ENCODE assay signal across 3 cellular contexts in the genomic region with DNA sequence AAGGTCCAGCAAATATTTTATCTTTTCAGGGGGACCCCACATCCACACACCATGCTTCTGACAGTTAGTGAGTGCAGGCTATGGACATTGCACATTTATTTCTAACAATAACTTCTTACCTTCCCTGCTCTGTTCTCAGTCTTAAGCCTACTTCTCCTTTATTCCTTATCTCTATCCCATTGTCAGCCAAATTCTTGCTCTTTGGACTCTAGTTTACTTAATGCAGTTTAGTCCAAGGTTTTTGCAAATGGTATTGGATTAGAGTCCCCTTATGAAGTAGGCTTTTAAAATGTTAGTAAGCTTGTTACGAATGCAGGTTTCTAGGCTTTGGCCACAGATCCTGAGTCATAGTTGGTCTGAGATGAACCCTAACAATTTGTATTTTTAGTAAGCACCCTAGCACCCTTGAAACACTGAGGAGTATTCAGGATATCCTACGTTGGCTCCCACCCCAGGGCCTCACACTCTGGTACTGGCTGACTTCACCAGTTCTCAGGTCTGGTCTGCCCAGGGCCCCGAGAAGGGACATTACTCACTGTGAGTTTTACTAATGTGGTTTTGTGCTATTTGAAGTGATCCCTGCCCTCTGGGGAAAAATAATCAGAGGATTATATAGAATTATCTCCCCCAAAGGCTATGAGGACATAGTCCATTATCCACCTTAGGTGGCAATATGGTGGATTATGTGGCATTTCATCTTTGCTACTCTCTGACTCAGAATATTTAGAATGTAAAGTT.
TF ChIP-seq lines count a peak whose summit lies in the region.

No MANE protein-coding gene starts in this region.

TF ChIP-seq in A549, 52 proteins besides CTCF, POLR2A, EP300 and RAD21:
- TF ChIP-seq CHD2 (IDR thresholded peaks at IDR 0.05; ENCODE audit: low read length, partially characterized antibody) (no peak), GATA3 (IDR thresholded peaks at IDR 0.05; ENCODE audit: borderline replicate concordance) (no peak), RCOR1 (IDR thresholded peaks at IDR 0.05; ENCODE audit: low read depth, low read length) (no peak), JUNB (IDR thresholded peaks at IDR 0.05) (0 out of 2 replicates have a peak, but pooled peaks have one; percentile 26)
- TF ChIP-seq, protein P1, sequence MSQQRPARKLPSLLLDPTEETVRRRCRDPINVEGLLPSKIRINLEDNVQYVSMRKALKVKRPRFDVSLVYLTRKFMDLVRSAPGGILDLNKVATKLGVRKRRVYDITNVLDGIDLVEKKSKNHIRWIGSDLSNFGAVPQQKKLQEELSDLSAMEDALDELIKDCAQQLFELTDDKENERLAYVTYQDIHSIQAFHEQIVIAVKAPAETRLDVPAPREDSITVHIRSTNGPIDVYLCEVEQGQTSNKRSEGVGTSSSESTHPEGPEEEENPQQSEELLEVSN (IDR thresholded peaks at IDR 0.05; ENCODE audit: borderline replicate concordance, low read depth), result no peak
- TF ChIP-seq, protein P2, sequence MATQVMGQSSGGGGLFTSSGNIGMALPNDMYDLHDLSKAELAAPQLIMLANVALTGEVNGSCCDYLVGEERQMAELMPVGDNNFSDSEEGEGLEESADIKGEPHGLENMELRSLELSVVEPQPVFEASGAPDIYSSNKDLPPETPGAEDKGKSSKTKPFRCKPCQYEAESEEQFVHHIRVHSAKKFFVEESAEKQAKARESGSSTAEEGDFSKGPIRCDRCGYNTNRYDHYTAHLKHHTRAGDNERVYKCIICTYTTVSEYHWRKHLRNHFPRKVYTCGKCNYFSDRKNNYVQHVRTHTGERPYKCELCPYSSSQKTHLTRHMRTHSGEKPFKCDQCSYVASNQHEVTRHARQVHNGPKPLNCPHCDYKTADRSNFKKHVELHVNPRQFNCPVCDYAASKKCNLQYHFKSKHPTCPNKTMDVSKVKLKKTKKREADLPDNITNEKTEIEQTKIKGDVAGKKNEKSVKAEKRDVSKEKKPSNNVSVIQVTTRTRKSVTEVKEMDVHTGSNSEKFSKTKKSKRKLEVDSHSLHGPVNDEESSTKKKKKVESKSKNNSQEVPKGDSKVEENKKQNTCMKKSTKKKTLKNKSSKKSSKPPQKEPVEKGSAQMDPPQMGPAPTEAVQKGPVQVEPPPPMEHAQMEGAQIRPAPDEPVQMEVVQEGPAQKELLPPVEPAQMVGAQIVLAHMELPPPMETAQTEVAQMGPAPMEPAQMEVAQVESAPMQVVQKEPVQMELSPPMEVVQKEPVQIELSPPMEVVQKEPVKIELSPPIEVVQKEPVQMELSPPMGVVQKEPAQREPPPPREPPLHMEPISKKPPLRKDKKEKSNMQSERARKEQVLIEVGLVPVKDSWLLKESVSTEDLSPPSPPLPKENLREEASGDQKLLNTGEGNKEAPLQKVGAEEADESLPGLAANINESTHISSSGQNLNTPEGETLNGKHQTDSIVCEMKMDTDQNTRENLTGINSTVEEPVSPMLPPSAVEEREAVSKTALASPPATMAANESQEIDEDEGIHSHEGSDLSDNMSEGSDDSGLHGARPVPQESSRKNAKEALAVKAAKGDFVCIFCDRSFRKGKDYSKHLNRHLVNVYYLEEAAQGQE (IDR thresholded peaks at IDR 0.05), result no peak

TF ChIP-seq in IMR-90, 13 proteins besides CTCF, POLR2A, EP300 and RAD21:
- TF ChIP-seq CEBPB (IDR thresholded peaks at IDR 0.05; ENCODE audit: low read depth, low read length) (0 out of 2 replicates have a peak, but pooled peaks have one; percentile 4), MAFK (IDR thresholded peaks at IDR 0.05; ENCODE audit: low read depth, low read length) (no peak)

TF ChIP-seq in WTC11, 78 proteins besides CTCF, POLR2A, EP300 and RAD21:
- TF ChIP-seq, protein P3, sequence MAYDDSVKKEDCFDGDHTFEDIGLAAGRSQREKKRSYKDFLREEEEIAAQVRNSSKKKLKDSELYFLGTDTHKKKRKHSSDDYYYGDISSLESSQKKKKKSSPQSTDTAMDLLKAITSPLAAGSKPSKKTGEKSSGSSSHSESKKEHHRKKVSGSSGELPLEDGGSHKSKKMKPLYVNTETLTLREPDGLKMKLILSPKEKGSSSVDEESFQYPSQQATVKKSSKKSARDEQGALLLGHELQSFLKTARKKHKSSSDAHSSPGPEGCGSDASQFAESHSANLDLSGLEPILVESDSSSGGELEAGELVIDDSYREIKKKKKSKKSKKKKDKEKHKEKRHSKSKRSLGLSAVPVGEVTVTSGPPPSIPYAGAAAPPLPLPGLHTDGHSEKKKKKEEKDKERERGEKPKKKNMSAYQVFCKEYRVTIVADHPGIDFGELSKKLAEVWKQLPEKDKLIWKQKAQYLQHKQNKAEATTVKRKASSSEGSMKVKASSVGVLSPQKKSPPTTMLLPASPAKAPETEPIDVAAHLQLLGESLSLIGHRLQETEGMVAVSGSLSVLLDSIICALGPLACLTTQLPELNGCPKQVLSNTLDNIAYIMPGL (CRISPR knock-in tag; IDR thresholded peaks at IDR 0.05), result no peak
- TF ChIP-seq, protein P4, sequence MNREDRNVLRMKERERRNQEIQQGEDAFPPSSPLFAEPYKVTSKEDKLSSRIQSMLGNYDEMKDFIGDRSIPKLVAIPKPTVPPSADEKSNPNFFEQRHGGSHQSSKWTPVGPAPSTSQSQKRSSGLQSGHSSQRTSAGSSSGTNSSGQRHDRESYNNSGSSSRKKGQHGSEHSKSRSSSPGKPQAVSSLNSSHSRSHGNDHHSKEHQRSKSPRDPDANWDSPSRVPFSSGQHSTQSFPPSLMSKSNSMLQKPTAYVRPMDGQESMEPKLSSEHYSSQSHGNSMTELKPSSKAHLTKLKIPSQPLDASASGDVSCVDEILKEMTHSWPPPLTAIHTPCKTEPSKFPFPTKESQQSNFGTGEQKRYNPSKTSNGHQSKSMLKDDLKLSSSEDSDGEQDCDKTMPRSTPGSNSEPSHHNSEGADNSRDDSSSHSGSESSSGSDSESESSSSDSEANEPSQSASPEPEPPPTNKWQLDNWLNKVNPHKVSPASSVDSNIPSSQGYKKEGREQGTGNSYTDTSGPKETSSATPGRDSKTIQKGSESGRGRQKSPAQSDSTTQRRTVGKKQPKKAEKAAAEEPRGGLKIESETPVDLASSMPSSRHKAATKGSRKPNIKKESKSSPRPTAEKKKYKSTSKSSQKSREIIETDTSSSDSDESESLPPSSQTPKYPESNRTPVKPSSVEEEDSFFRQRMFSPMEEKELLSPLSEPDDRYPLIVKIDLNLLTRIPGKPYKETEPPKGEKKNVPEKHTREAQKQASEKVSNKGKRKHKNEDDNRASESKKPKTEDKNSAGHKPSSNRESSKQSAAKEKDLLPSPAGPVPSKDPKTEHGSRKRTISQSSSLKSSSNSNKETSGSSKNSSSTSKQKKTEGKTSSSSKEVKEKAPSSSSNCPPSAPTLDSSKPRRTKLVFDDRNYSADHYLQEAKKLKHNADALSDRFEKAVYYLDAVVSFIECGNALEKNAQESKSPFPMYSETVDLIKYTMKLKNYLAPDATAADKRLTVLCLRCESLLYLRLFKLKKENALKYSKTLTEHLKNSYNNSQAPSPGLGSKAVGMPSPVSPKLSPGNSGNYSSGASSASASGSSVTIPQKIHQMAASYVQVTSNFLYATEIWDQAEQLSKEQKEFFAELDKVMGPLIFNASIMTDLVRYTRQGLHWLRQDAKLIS (CRISPR knock-in tag; IDR thresholded peaks at IDR 0.05; ENCODE audit: borderline replicate concordance), result no peak
- TF ChIP-seq, protein P5, sequence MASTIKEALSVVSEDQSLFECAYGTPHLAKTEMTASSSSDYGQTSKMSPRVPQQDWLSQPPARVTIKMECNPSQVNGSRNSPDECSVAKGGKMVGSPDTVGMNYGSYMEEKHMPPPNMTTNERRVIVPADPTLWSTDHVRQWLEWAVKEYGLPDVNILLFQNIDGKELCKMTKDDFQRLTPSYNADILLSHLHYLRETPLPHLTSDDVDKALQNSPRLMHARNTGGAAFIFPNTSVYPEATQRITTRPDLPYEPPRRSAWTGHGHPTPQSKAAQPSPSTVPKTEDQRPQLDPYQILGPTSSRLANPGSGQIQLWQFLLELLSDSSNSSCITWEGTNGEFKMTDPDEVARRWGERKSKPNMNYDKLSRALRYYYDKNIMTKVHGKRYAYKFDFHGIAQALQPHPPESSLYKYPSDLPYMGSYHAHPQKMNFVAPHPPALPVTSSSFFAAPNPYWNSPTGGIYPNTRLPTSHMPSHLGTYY (CRISPR knock-in tag; IDR thresholded peaks at IDR 0.05), result no peak
- TF ChIP-seq MYBL2 (CRISPR knock-in tag; IDR thresholded peaks at IDR 0.05) (no peak), ETV6 (CRISPR knock-in tag; IDR thresholded peaks at IDR 0.05) (no peak), ZNF423 (CRISPR knock-in tag; IDR thresholded peaks at IDR 0.05) (no peak), TEAD1 (CRISPR knock-in tag; IDR thresholded peaks at IDR 0.05) (no peak), NR3C1 (CRISPR knock-in tag; conservative IDR thresholded peaks at IDR 0.05; ENCODE audit: low read depth) (no peak), ATF1 (CRISPR knock-in tag; IDR thresholded peaks at IDR 0.05) (no peak), HMGA2 (CRISPR knock-in tag; IDR thresholded peaks at IDR 0.05) (no peak), GRHL2 (CRISPR knock-in tag; IDR thresholded peaks at IDR 0.05; ENCODE audit: insufficient replicate concordance, severe bottlenecking) (no peak)
- TF ChIP-seq, protein P6, sequence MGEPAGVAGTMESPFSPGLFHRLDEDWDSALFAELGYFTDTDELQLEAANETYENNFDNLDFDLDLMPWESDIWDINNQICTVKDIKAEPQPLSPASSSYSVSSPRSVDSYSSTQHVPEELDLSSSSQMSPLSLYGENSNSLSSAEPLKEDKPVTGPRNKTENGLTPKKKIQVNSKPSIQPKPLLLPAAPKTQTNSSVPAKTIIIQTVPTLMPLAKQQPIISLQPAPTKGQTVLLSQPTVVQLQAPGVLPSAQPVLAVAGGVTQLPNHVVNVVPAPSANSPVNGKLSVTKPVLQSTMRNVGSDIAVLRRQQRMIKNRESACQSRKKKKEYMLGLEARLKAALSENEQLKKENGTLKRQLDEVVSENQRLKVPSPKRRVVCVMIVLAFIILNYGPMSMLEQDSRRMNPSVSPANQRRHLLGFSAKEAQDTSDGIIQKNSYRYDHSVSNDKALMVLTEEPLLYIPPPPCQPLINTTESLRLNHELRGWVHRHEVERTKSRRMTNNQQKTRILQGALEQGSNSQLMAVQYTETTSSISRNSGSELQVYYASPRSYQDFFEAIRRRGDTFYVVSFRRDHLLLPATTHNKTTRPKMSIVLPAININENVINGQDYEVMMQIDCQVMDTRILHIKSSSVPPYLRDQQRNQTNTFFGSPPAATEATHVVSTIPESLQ (CRISPR knock-in tag; IDR thresholded peaks at IDR 0.05), result no peak
- TF ChIP-seq, protein P7, sequence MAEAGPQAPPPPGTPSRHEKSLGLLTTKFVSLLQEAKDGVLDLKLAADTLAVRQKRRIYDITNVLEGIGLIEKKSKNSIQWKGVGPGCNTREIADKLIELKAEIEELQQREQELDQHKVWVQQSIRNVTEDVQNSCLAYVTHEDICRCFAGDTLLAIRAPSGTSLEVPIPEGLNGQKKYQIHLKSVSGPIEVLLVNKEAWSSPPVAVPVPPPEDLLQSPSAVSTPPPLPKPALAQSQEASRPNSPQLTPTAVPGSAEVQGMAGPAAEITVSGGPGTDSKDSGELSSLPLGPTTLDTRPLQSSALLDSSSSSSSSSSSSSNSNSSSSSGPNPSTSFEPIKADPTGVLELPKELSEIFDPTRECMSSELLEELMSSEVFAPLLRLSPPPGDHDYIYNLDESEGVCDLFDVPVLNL (CRISPR knock-in tag; IDR thresholded peaks at IDR 0.05; ENCODE audit: borderline replicate concordance, low read depth), result no peak
- TF ChIP-seq, protein P8, sequence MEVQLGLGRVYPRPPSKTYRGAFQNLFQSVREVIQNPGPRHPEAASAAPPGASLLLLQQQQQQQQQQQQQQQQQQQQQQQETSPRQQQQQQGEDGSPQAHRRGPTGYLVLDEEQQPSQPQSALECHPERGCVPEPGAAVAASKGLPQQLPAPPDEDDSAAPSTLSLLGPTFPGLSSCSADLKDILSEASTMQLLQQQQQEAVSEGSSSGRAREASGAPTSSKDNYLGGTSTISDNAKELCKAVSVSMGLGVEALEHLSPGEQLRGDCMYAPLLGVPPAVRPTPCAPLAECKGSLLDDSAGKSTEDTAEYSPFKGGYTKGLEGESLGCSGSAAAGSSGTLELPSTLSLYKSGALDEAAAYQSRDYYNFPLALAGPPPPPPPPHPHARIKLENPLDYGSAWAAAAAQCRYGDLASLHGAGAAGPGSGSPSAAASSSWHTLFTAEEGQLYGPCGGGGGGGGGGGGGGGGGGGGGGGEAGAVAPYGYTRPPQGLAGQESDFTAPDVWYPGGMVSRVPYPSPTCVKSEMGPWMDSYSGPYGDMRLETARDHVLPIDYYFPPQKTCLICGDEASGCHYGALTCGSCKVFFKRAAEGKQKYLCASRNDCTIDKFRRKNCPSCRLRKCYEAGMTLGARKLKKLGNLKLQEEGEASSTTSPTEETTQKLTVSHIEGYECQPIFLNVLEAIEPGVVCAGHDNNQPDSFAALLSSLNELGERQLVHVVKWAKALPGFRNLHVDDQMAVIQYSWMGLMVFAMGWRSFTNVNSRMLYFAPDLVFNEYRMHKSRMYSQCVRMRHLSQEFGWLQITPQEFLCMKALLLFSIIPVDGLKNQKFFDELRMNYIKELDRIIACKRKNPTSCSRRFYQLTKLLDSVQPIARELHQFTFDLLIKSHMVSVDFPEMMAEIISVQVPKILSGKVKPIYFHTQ (CRISPR knock-in tag; IDR thresholded peaks at IDR 0.05), result no peak
- TF ChIP-seq, protein P9, sequence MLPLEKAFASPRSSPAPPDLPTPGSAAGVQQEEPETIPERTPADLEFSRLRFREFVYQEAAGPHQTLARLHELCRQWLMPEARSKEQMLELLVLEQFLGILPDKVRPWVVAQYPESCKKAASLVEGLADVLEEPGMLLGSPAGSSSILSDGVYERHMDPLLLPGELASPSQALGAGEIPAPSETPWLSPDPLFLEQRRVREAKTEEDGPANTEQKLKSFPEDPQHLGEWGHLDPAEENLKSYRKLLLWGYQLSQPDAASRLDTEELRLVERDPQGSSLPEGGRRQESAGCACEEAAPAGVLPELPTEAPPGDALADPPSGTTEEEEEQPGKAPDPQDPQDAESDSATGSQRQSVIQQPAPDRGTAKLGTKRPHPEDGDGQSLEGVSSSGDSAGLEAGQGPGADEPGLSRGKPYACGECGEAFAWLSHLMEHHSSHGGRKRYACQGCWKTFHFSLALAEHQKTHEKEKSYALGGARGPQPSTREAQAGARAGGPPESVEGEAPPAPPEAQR (CRISPR knock-in tag; IDR thresholded peaks at IDR 0.05), result no peak
